In the genomic region with DNA sequence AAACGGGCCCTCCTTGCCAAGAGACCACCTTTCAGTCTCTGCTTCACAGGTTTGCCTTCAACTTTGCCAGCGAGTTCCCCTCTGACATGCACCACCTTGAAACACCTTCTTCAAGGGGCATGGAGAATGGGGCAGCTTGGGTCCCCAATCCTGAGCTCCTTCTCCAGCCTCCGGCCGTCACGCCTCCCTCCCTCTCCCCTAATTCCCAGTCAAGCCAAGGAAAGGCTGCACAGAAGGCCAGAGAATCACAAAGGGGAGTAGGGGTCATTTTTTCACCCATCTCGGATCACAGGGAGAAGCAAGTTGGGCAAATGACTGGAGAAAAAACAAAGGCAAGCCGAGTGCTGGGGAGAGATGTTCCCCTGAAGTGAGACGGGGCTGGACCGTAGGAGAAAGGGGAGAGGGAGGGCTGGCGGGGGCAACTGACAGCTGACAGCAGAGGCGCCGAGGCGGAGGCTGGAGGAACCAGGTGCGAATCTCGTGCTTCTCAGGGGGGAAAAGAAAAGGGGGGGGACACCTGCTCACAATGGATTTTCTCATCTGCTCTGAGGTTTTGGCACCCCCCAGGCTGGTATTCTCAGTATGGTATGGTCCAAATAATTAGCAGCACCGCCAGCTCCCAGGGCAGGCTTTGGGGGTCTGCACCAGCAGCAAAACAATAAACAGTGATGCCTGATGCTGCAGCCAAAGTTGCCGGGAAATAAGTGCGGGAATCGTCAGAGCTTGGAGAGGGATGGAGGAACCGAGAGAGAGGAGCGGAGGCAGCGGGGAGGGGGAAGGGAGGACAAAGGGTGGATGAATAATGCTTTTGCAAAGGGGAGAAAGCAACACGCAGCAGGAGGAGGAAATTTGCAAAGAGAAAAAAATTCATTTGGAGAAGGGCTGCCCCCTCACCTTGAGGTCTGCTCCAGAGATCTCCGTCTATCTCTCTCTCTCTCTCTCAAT, we compare ENCODE assay signal across 8 cellular contexts. TPM values are rescaled to one million over a fixed set of nuclear protein-coding genes. Genes with fewer than 3 reads are reported as not detected.
DNase-seq lines count a peak whose midpoint lies in the region; ATAC-seq and TF ChIP-seq lines count a peak whose summit lies in the region.

No MANE protein-coding gene starts in this region.

- TF ChIP-seq CTCF in HCT116 (IDR thresholded peaks at IDR 0.05 in 2 of 3, conservative IDR thresholded peaks at IDR 0.05 in 1 of 3; ENCODE audit: borderline replicate concordance in 1 of 3, insufficient read depth in 1 of 3, low read depth in 2 of 3, low read length in 2 of 3) (no peak), WERI-Rb-1 (IDR thresholded peaks at IDR 0.05; ENCODE audit: low read depth, low read length) (no peak), fibroblast of pulmonary artery (IDR thresholded peaks at IDR 0.05; ENCODE audit: low read length, missing control alignments) (no peak), retinal pigment epithelial cell (conservative IDR thresholded peaks at IDR 0.05; ENCODE audit: low read depth, low read length) (no peak), GM20000 (IDR thresholded peaks at IDR 0.05; ENCODE audit: extremely low read depth, missing control alignments) (no peak)

- no peak overlapping the region for H2AFZ ChIP-seq in HCT116 (ENCODE audit: low read depth, low read length, poor library complexity, severe bottlenecking)

- TF ChIP-seq RAD21 in HCT116 (IDR thresholded peaks at IDR 0.05; ENCODE audit: low read depth): no peak

- H3K4me2 ChIP-seq in HCT116 (ENCODE audit: low read length): peak overlapping the region; percentile 48

- peaks cover 0 to 25% of the 10 kb centered on the region in 2 experiments; a peak in 3 of 4 replicates for H3K4me1 ChIP-seq in HCT116 (ENCODE audit: control insufficient read depth in 1 of 2, insufficient read depth in 2 of 2, low read length in 2 of 2)

- H3K79me2 ChIP-seq in HCT116 (ENCODE audit: insufficient read depth, low read length): no peaks in the 10 kb centered on the region

- intact Hi-C loops in HCT116 (cut with micrococcal nuclease): loop anchor here (1.0 to 10.0 kb wide), 2 partner anchors 45 to 804 kb away; no protein-coding TSS in a partner anchor

- no peaks in the 10 kb centered on the region for H3K9me3 ChIP-seq in HCT116 (ENCODE audit: control insufficient read depth in 1 of 2, insufficient read depth in 1 of 2, low read depth in 1 of 2, low read length in 2 of 2)
- no peaks in the 10 kb centered on the region for H3K9me3 ChIP-seq in WERI-Rb-1 (ENCODE audit: severe bottlenecking)

- RAD21 ChIA-PET in HCT116 (lab: Charles Lee; ENCODE audit: low non-redundant PET in 1 of 2, low total read pairs in 2 of 2, uncharacterized antibody in 2 of 2, unreplicated experiment in 2 of 2): no interaction called here

- H3K36me3 ChIP-seq in HCT116 (ENCODE audit: control insufficient read depth in 1 of 2, insufficient read depth in 2 of 2, low read length in 2 of 2): no peaks in the 10 kb centered on the region
- H3K36me3 ChIP-seq in WERI-Rb-1: no peaks in the 10 kb centered on the region

- POLR2A ChIA-PET in HCT116 (lab: Charles Lee): no interaction called here

- TF ChIP-seq POLR2A in HCT116 (IDR thresholded peaks at IDR 0.05; ENCODE audit: borderline replicate concordance, extremely low read depth, insufficient read depth, insufficient read length): no peak

- DNase-seq in HCT116 (ENCODE audit: low read depth, low spot score) (no peak), WERI-Rb-1 (no peak), fibroblast of pulmonary artery (ENCODE audit: low read depth) (peak; percentile 42), retinal pigment epithelial cell (ENCODE audit: low read depth) (no peak), dermis blood vessel endothelial cell (no peak), epidermal melanocyte (ENCODE audit: insufficient read length, low spot score) (no peak), GM20000 (ENCODE audit: low spot score) (no peak)

- H4K20me1 ChIP-seq in HCT116 (ENCODE audit: insufficient read depth): no peaks in the 10 kb centered on the region

- no TSS peak for BruUV-seq in HCT116 (replicated peaks; lab: Mats Ljungman, UMichigan)

- H3K4me3 ChIP-seq in HCT116 (replicated peaks in 1 of 2; ENCODE audit: low read depth in 1 of 2, low read length in 2 of 2) (peak overlapping the region in 1 of 2 experiments; percentile 14; a peak in 1 of 4 replicates), WERI-Rb-1 (ENCODE audit: low read depth, low read length) (peak overlapping the region; percentile 16), fibroblast of pulmonary artery (replicated peaks; ENCODE audit: low read depth, low read length) (peak overlapping the region; percentile 74), retinal pigment epithelial cell (ENCODE audit: low read length) (peak overlapping the region; percentile 55)

- no peaks in the 10 kb centered on the region for H3K9me2 ChIP-seq in HCT116 (ENCODE audit: insufficient read depth)

- peaks cover 12% of the 10 kb centered on the region; the same call in 1 of the 2 replicates for H3K27me3 ChIP-seq in HCT116 (ENCODE audit: insufficient read depth, low read length)
- peaks cover 45% of the 10 kb centered on the region for H3K27me3 ChIP-seq in WERI-Rb-1 (ENCODE audit: insufficient read depth, low read depth, severe bottlenecking)

- ATAC-seq in HCT116 (no peak), GM21367 (IDR thresholded peaks at IDR 0.05; ENCODE audit: unreplicated experiment) (no peak)

- CTCF ChIA-PET in HCT116 (lab: Charles Lee): interaction anchor here (0.6 kb wide), 1 partner anchor 106 kb away, joined by 3 read pairs; no protein-coding TSS in a partner anchor

- no peak overlapping the region for H3K9ac ChIP-seq in HCT116 (ENCODE audit: low read length)

- no peak overlapping the region for H3K27ac ChIP-seq in HCT116 (ENCODE audit: low read depth, low read length)
- no peak overlapping the region for H3K27ac ChIP-seq in WERI-Rb-1

TF ChIP-seq in HCT116, 20 proteins besides CTCF, POLR2A, EP300 and RAD21:
- TF ChIP-seq POLR2AphosphoS5 (IDR thresholded peaks at IDR 0.05; ENCODE audit: low read depth, low read length) (no peak), SIN3A (IDR thresholded peaks at IDR 0.05; ENCODE audit: low read depth) (no peak), CEBPB (IDR thresholded peaks at IDR 0.05; ENCODE audit: low read depth) (no peak), ELF1 (IDR thresholded peaks at IDR 0.05; ENCODE audit: borderline replicate concordance, low read depth) (no peak), ZNF274 (IDR thresholded peaks at IDR 0.05; ENCODE audit: low read depth, low read length) (no peak)
TF ChIP-seq in HCT116: peak in this region for 0.

RNA-seq across cellular contexts. Expression of a gene that starts 0.6 kb away (rescaled TPM):
- total RNA-seq in HCT116 (2021; ENCODE audit: unreplicated experiment) (0.32 TPM), dermis blood vessel endothelial cell (0.05 TPM in 1 of 2 replicates, not detected in the other)
- polyA plus RNA-seq in HCT116 (2012): 0.52 and 0.83 TPM in 2 replicates

RNA-seq across cellular contexts. Expression of a gene that starts 8.5 kb away (rescaled TPM):
- total RNA-seq in HCT116 (2021; ENCODE audit: unreplicated experiment) (17.7 TPM), dermis blood vessel endothelial cell (24.6 and 26.5 TPM in 2 replicates)
- polyA plus RNA-seq in HCT116 (2012): 13.1 and 13.8 TPM in 2 replicates

RNA-seq across cellular contexts. Expression of a gene that starts 18.9 kb away (rescaled TPM):
- total RNA-seq in HCT116 (2021; ENCODE audit: unreplicated experiment) (64.1 TPM), dermis blood vessel endothelial cell (34.0 and 55.9 TPM in 2 replicates)
- polyA plus RNA-seq in HCT116 (2012): 56.8 and 57.1 TPM in 2 replicates

RNA-seq across cellular contexts. Expression of a gene that starts 51.6 kb away (rescaled TPM):
- total RNA-seq in HCT116 (2021; ENCODE audit: unreplicated experiment) (3.4 TPM), dermis blood vessel endothelial cell (0.19 and 0.85 TPM in 2 replicates)
- 4.1 and 4.6 TPM in 2 replicates for polyA plus RNA-seq in HCT116 (2012)
